Comparison of ENCODE assay signal across 14 cellular contexts in the genomic region with DNA sequence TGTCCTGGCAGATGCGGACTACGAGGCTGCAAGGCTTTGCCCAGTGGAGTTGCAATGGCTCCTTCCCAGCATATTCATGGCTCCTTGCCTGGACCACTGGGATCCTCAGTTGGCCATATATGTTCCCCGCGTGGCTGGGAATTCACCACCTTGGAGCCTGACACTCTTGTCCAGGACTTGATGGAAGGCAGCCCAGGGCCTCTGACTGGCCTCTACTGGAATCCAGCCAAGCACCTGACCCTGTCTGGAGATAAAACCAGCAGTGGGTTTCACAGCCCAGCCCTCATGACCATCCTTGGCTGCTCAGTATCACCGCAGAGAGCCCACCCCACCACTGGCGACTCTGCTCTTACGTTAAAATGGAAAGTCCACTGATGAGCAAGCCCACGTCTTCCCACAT.
"Had no signal": no experiment of that assay in that cellular context is flagged by ENCODE, and none has a peak within 500 bp of the region (broad histone marks: within the 10 kb centered on the region; RNA-seq: fewer than 3 reads in every experiment).

No MANE protein-coding gene starts in this region.

- H3K4me1 Mint-ChIP-seq: activated CD4-positive, alpha-beta T cell treated with anti-CD3 and anti-CD28 coated beads, Interleukin-2, amount 10 ng/mL, durations not matched to agents 7 days and 5 days; central memory CD8-positive, alpha-beta T cell; T-cell had no signal

- H3K9me3 Mint-ChIP-seq: activated CD4-positive, alpha-beta T cell treated with anti-CD3 and anti-CD28 coated beads, Interleukin-2, amount 10 ng/mL, durations not matched to agents 7 days and 5 days; central memory CD8-positive, alpha-beta T cell; T-cell had no signal

- H3K36me3 ChIP-seq: ascending aorta, tibial artery, uterus had no signal

- H3K36me3 Mint-ChIP-seq: T-cell had no signal

- H3K4me3 Mint-ChIP-seq: activated CD4-positive, alpha-beta T cell treated with anti-CD3 and anti-CD28 coated beads, Interleukin-2, amount 10 ng/mL, durations not matched to agents 7 days and 5 days; central memory CD8-positive, alpha-beta T cell; T-cell had no signal

- H3K27ac ChIP-seq: ascending aorta, tibial artery, uterus had no signal

- H3K4me3 ChIP-seq: ascending aorta, tibial artery, uterus had no signal

- ATAC-seq: T-cell had no signal

- H3K4me1 ChIP-seq: ascending aorta, uterus had no signal

- H3K9me3 ChIP-seq: ascending aorta, SK-N-SH, tibial artery, uterus had no signal

- H3K27me3 ChIP-seq: ascending aorta, tibial artery, uterus had no signal

- H3K9ac ChIP-seq: SK-N-SH had no signal

- FAIRE-seq: frontal cortex, keratinocyte had no signal

- H3K4me2 ChIP-seq: SK-N-SH had no signal

- DNase-seq: activated CD4-positive, alpha-beta T cell treated with anti-CD3 and anti-CD28 coated beads, Interleukin-2, amount 10 ng/mL, durations not matched to agents 7 days and 5 days; effector memory CD4-positive, alpha-beta T cell; mesendoderm; SK-N-SH; stimulated activated CD4-positive, alpha-beta T cell treated with anti-CD3 and anti-CD28 coated beads, Interleukin-12 subunit alpha, Interleukin-12 subunit beta, amount 100 ng/mL, for 4 hours; stimulated activated CD4-positive, alpha-beta T cell treated with anti-CD3 and anti-CD28 coated beads, Interleukin-2, amount 100 ng/mL, for 24 hours; T-cell; T-helper 9 cell had no signal

- H3K27ac Mint-ChIP-seq: activated CD4-positive, alpha-beta T cell treated with anti-CD3 and anti-CD28 coated beads, Interleukin-2, amount 10 ng/mL, durations not matched to agents 7 days and 5 days; T-cell had no signal
